14 cellular contexts compared by ENCODE assay signal in genomic region chr18:46419391-46420141, GRCh38.
A peak's percentile ranks its signal among the peaks of the same experiment; 100 is the strongest.
DNase-seq lines count a peak whose midpoint lies in the region; ATAC-seq, FAIRE-seq and TF ChIP-seq lines count a peak whose summit lies in the region.
"Had no signal": no experiment of that assay in that cellular context is flagged by ENCODE, and none has a peak within 500 bp of the region (broad histone marks: within the 10 kb centered on the region; RNA-seq: fewer than 3 reads in every experiment).

No MANE protein-coding gene starts in this region.

- H3K27ac Mint-ChIP-seq in GM23338 = peak overlapping the region; percentile 84
- peak overlapping the region; percentile 60 for H3K27ac Mint-ChIP-seq in WTC11
- H3K27ac Mint-ChIP-seq: activated T-cell treated with anti-CD3 and anti-CD28 coated beads, Interleukin-2, amount 50 U/mL, for 72 hours; dendritic cell treated with granulocyte-macrophage colony-stimulating factor and Interleukin-4, amounts not matched to agents 40 ng/mL and 50 ng/mL, for 4 days had no signal

- peak in 1 of 2 experiments; percentile 9; a peak in 1 of 4 replicates for TF ChIP-seq CTCF in GM23338 (conservative IDR thresholded peaks at IDR 0.05; ENCODE audit: low read depth in 2 of 2)
- TF ChIP-seq CTCF in WTC11 (IDR thresholded peaks at IDR 0.05) = no peak
- no peak for TF ChIP-seq CTCF in sigmoid colon (IDR thresholded peaks at IDR 0.05)
- no peak for TF ChIP-seq CTCF in kidney (IDR thresholded peaks at IDR 0.05; ENCODE audit: borderline replicate concordance, extremely low read depth, insufficient read depth)

- H3K9ac ChIP-seq in iPS-20b (ENCODE audit: low read depth, low read length) (peak overlapping the region; percentile 17; the same call in 1 of the 2 replicates), kidney (ENCODE audit: low read length in 2 of 2) (no peak overlapping the region)
- H3K9ac ChIP-seq: parathyroid adenoma had no signal

- no peaks in the 10 kb centered on the region for H3K27me3 ChIP-seq in GM23338 (ENCODE audit: insufficient read depth)
- H3K27me3 ChIP-seq in iPS-20b (ENCODE audit: insufficient read depth, low read length) = no peaks in the 10 kb centered on the region
- H3K27me3 ChIP-seq in sigmoid colon = no peaks in the 10 kb centered on the region

- intact Hi-C loops in sigmoid colon (cut with DNase I) = loop anchor here (10.0 kb wide), 1 partner anchor 235 kb away; no protein-coding TSS in a partner anchor
- intact Hi-C loops in kidney (cut with DNase I) = no loop called here

- H3K27me3 Mint-ChIP-seq in GM23338 (ENCODE audit: insufficient read depth, low read depth, poor library complexity) (peaks cover 13% of the 10 kb centered on the region), WTC11 (ENCODE audit: low read depth) (no peaks in the 10 kb centered on the region)
- H3K27me3 Mint-ChIP-seq: dendritic cell treated with granulocyte-macrophage colony-stimulating factor and Interleukin-4, amounts not matched to agents 40 ng/mL and 50 ng/mL, for 4 days had no signal

- H4K20me1 ChIP-seq in GM23338 (replicated peaks; ENCODE audit: insufficient read depth) = no peaks in the 10 kb centered on the region

- 79 to 86% methylated on average over 12 of the region's 12 CpGs for WGBS in sigmoid colon, 2 donors

- H3F3A ChIP-seq in GM23338 (replicated peaks; ENCODE audit: low read depth) = 0 out of 2 replicates have a peak, but pooled peaks cover 2% of the 10 kb centered on the region

- no peak for FAIRE-seq in kidney (lab: Jason Lieb, UNC)
- FAIRE-seq: RCC 7860 had no signal

- CTCF ChIA-PET in WTC11 (lab: Charles Lee) = interaction anchor here (0.8 to 2.0 kb wide), 16 partner anchors 9 to 246 kb away, joined by 3 to 10 read pairs (median 4); a partner anchor contains a TSS

- H3K27ac ChIP-seq in GM23338 (ENCODE audit: low read depth) (peak overlapping the region; percentile 78; the same call in 1 of the 2 replicates), iPS-20b (ENCODE audit: low read length) (no peak overlapping the region), sigmoid colon (peak overlapping the region; percentile 49 to 80 (median 66)), kidney (ENCODE audit: low read depth in 2 of 2, low read length in 2 of 2) (no peak overlapping the region)
- H3K27ac ChIP-seq: parathyroid adenoma had no signal

- H2AFZ ChIP-seq in GM23338 = 0 out of 2 replicates have a peak overlapping the region, but pooled peaks have one; percentile 52

- no peak for TF ChIP-seq POLR2A in sigmoid colon (IDR thresholded peaks at IDR 0.05)

- TF ChIP-seq EP300 in sigmoid colon (IDR thresholded peaks at IDR 0.05) = no peak

- H3K9me3 ChIP-seq in iPS-20b (ENCODE audit: insufficient read depth, low read depth, low read length) (no peaks in the 10 kb centered on the region), sigmoid colon (no peaks in the 10 kb centered on the region), kidney (ENCODE audit: control insufficient read depth in 1 of 2, low read length in 2 of 2) (no peaks in the 10 kb centered on the region)

- 0 out of 2 replicates have a peak, but pooled peaks cover 2% of the 10 kb centered on the region for H3K9me2 ChIP-seq in GM23338 (ENCODE audit: insufficient read depth)

- H3K79me2 ChIP-seq in GM23338 (replicated peaks; ENCODE audit: insufficient read depth) = no peaks in the 10 kb centered on the region
- H3K79me2 ChIP-seq: parathyroid adenoma had no signal

- H3K4me3 ChIP-seq in GM23338 = 0 out of 2 replicates have a peak overlapping the region, but pooled peaks have one; percentile 26
- no peak overlapping the region for H3K4me3 ChIP-seq in iPS-20b (ENCODE audit: low read length)
- H3K4me3 ChIP-seq in sigmoid colon = no peak overlapping the region
- no peak overlapping the region for H3K4me3 ChIP-seq in kidney (ENCODE audit: low read length in 2 of 2)

- peaks cover 44% of the 10 kb centered on the region for H3K4me1 Mint-ChIP-seq in GM23338
- peaks cover 46% of the 10 kb centered on the region for H3K4me1 Mint-ChIP-seq in WTC11

- DNase-seq in GM23338 (ENCODE audit: low spot score) (peak; percentile 66), WTC11 (ENCODE audit: low spot score) (no peak), sigmoid colon (no peak), NOMO-1 treated with dmso at 0.1 percent for 144 hours (lab: John Stamatoyannopoulos, UW; ENCODE audit: unreplicated experiment) (no peak), NCI-H1694 treated with DMSO at 0.1 percent for 48 hours (lab: John Stamatoyannopoulos, UW) (no peak), kidney (no peak)
- DNase-seq in activated CD4-positive, alpha-beta T cell treated with anti-CD3 and anti-CD28 coated beads for 1 hour = no peak
- DNase-seq: activated T-cell treated with anti-CD3 and anti-CD28 coated beads, Interleukin-2, amount 50 U/mL, for 72 hours; midbrain; T-helper 1 cell had no signal

- H3K4me2 ChIP-seq in GM23338 = peak overlapping the region; percentile 64

- H3K4me3 Mint-ChIP-seq in GM23338 (no peak overlapping the region; the same call in 2 of the 3 replicates), WTC11 (no peak overlapping the region)
- H3K4me3 Mint-ChIP-seq: activated T-cell treated with anti-CD3 and anti-CD28 coated beads, Interleukin-2, amount 50 U/mL, for 72 hours; dendritic cell treated with granulocyte-macrophage colony-stimulating factor and Interleukin-4, amounts not matched to agents 40 ng/mL and 50 ng/mL, for 4 days had no signal

- POLR2A ChIA-PET in WTC11 (lab: Charles Lee) = no interaction called here

- no peaks in the 10 kb centered on the region; the same call in 2 of the 3 replicates for H3K36me3 Mint-ChIP-seq in GM23338 (ENCODE audit: low read depth)
- H3K36me3 Mint-ChIP-seq in WTC11 = no peaks in the 10 kb centered on the region

- peaks cover 23% of the 10 kb centered on the region for H3K4me1 ChIP-seq in GM23338 (ENCODE audit: insufficient read depth)
- peaks cover 26% of the 10 kb centered on the region for H3K4me1 ChIP-seq in iPS-20b (ENCODE audit: insufficient read depth, low read length)
- H3K4me1 ChIP-seq in sigmoid colon = peaks cover 0 to 18% (median 16%) of the 10 kb centered on the region in 4 donors
- peaks cover 0 to under 1% of the 10 kb centered on the region in 2 donors for H3K4me1 ChIP-seq in kidney (ENCODE audit: control insufficient read depth in 1 of 2, insufficient read depth in 1 of 2, low read depth in 1 of 2, low read length in 2 of 2)

- H3K9me3 Mint-ChIP-seq in GM23338 = no peaks in the 10 kb centered on the region
- H3K9me3 Mint-ChIP-seq in WTC11 = no peaks in the 10 kb centered on the region
- H3K9me3 Mint-ChIP-seq: activated T-cell treated with anti-CD3 and anti-CD28 coated beads, Interleukin-2, amount 50 U/mL, for 72 hours; dendritic cell treated with granulocyte-macrophage colony-stimulating factor and Interleukin-4, amounts not matched to agents 40 ng/mL and 50 ng/mL, for 4 days had no signal

- H3K36me3 ChIP-seq in GM23338 (ENCODE audit: insufficient read depth) = no peaks in the 10 kb centered on the region
- H3K36me3 ChIP-seq in iPS-20b (ENCODE audit: insufficient read depth, low read depth, low read length) = no peaks in the 10 kb centered on the region
- no peaks in the 10 kb centered on the region for H3K36me3 ChIP-seq in sigmoid colon
- H3K36me3 ChIP-seq in kidney (ENCODE audit: control insufficient read depth in 1 of 2, insufficient read depth in 2 of 2, low read length in 2 of 2) = no peaks in the 10 kb centered on the region

- ATAC-seq in GM23338 (peak; percentile 77), WTC11 (peak; percentile 70)
- ATAC-seq: activated T-cell treated with anti-CD3 and anti-CD28 coated beads, Interleukin-2, amount 50 U/mL, for 72 hours had no signal

TF ChIP-seq in GM23338, 12 proteins besides CTCF, POLR2A, EP300 and RAD21 (continues in another document):
- no peak for TF ChIP-seq CREB1 (CRISPR knock-in tag; IDR thresholded peaks at IDR 0.05; ENCODE audit: low read depth)

TF ChIP-seq in WTC11, 78 proteins besides CTCF, POLR2A, EP300 and RAD21 (continues in another document):
- no peak for TF ChIP-seq ARID4B (CRISPR knock-in tag; IDR thresholded peaks at IDR 0.05; ENCODE audit: borderline replicate concordance)
- TF ChIP-seq FOXJ3 (CRISPR knock-in tag; IDR thresholded peaks at IDR 0.05; ENCODE audit: borderline replicate concordance) = no peak
- TF ChIP-seq ZNF121 (CRISPR knock-in tag; IDR thresholded peaks at IDR 0.05) = peak; percentile 48; the same call in 1 of the 2 replicates
- no peak for TF ChIP-seq FOXP1 (CRISPR knock-in tag; IDR thresholded peaks at IDR 0.05; ENCODE audit: borderline replicate concordance)
- TF ChIP-seq CREB1 (CRISPR knock-in tag; IDR thresholded peaks at IDR 0.05) = no peak
- no peak for TF ChIP-seq ETV6 (CRISPR knock-in tag; IDR thresholded peaks at IDR 0.05)
- no peak for TF ChIP-seq ATF3 (CRISPR knock-in tag; conservative IDR thresholded peaks at IDR 0.05)

Comparison
In these comparisons a context has a peak if more than half of its experiments do, and no peak if none do; other contexts are left out.
1. H3K27ac ChIP-seq: peak in GM23338 (single experiment) and sigmoid colon (4 of 4); none in iPS-20b (single experiment) and kidney (0 of 2).